ENCODE assay signal across 22 cellular contexts in the genomic region with DNA sequence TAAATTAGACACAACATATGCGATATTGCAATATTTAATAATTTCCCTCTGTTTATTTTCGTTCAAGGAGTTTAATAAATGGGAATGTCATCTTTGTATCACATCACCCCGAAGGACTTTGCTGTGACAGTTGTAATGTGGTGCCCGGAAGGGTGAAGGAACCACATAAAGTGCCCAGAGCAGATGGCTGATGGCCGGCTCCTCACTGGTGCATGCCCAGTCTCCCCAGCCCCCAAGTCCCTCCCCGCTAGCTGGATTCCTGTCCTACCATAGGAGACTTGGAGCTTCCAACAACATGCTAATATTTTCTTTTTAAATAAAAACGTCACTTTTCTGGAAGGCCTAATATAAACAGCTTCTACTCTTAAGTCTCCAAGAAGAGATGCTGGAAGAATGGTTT.
"Had no signal": no experiment of that assay in that cellular context is flagged by ENCODE, and none has a peak within 500 bp of the region (broad histone marks: within the 10 kb centered on the region; RNA-seq: fewer than 3 reads in every experiment).

No MANE protein-coding gene starts in this region.

- H3K27ac ChIP-seq: colonic mucosa, heart left ventricle, neutrophil, tibial artery, upper lobe of right lung had no signal

- ATAC-seq: heart left ventricle; left colon; left ventricle myocardium superior; naive thymus-derived CD4-positive, alpha-beta T cell; sciatic nerve; stimulated activated memory B cell treated with anti-CD40 and anti-IgM and Interleukin-4, amounts not matched to agents 10 μg/mL and 1 μg/mL and 100 μg/mL, for 72 hours; upper lobe of right lung had no signal

- DNase-seq: colonic mucosa; effector CD4-positive, alpha-beta T cell; endodermal cell; erythroblast; heart left ventricle; hippocampal formation; left colon; left ventricle myocardium superior; mesendoderm; naive thymus-derived CD4-positive, alpha-beta T cell; small intestine; stimulated activated CD4-positive, alpha-beta T cell treated with anti-CD3 and anti-CD28 coated beads, Interleukin-15, amount 100 ng/mL, for 24 hours; stimulated activated CD4-positive, alpha-beta T cell treated with anti-CD3 and anti-CD28 coated beads, Interleukin-1b, Interleukin-23, amount 100 ng/mL, for 48 hours; stimulated activated CD4-positive, alpha-beta T cell treated with anti-CD3 and anti-CD28 coated beads, Interleukin-4, amount 100 ng/mL, for 24 hours; tibial artery; upper lobe of right lung had no signal

- H3K9me3 ChIP-seq: colonic mucosa, heart left ventricle, neutrophil, tibial artery, upper lobe of right lung had no signal

- FAIRE-seq: endothelial cell of umbilical vein, frontal cortex, small intestine had no signal

- H3K4me3 ChIP-seq: colonic mucosa, heart left ventricle, lung, tibial artery, upper lobe of right lung had no signal

- H3K4me1 ChIP-seq: colonic mucosa, heart left ventricle, tibial artery, upper lobe of right lung had no signal

- H3K36me3 ChIP-seq: colonic mucosa, heart left ventricle, neutrophil, tibial artery, upper lobe of right lung had no signal

- H3K27me3 ChIP-seq: colonic mucosa, neutrophil, tibial artery, upper lobe of right lung had no signal
